In the genomic region with DNA sequence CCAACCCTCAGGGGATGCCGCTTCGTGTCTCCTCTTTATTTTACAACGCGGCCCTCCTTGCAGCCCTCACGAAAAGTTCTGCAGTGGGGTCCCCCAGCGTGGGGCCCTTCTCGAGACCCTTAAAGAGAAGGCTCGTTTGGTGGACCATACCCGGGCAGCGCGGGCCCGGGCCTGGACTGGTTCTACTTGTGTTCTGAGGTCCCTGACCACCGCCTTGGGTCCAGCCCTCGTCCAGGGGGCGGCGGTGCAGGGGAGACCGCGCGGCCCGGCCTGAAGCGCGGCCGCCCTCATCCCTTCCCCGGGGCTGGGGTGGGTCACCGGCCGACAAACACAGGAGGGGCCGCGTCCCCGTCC, we compare ENCODE assay signal across 9 cellular contexts. TPM values are rescaled to one million over a fixed set of nuclear protein-coding genes. Genes with fewer than 3 reads are reported as not detected.
A peak's percentile ranks its signal among the peaks of the same experiment; 100 is the strongest.
DNase-seq lines count a peak whose midpoint lies in the region; ATAC-seq, FAIRE-seq and TF ChIP-seq lines count a peak whose summit lies in the region.
"Had no signal": no experiment of that assay in that cellular context is flagged by ENCODE, and none has a peak within 500 bp of the region (broad histone marks: within the 10 kb centered on the region; RNA-seq: fewer than 3 reads in every experiment).

No MANE protein-coding gene starts in this region.

- H3K9ac ChIP-seq in kidney (ENCODE audit: low read length in 2 of 2), result no peak overlapping the region

- no peak for ATAC-seq in HG02623 (IDR thresholded peaks at IDR 0.05; ENCODE audit: unreplicated experiment)

- intact Hi-C loops in kidney (cut with DNase I), result no loop called here

- TF ChIP-seq CTCF in coronary artery (IDR thresholded peaks at IDR 0.05), result no peak
- TF ChIP-seq CTCF in kidney (IDR thresholded peaks at IDR 0.05; ENCODE audit: borderline replicate concordance, extremely low read depth, insufficient read depth), result no peak

- H3K4me1 ChIP-seq in kidney (ENCODE audit: control insufficient read depth in 1 of 2, insufficient read depth in 1 of 2, low read depth in 1 of 2, low read length in 2 of 2), result peaks cover 0 to 2% of the 10 kb centered on the region in 2 donors
- peaks cover 6 to 9% of the 10 kb centered on the region in 2 donors for H3K4me1 ChIP-seq in small intestine (ENCODE audit: control insufficient read depth in 2 of 2, insufficient read depth in 1 of 2, low read depth in 1 of 2, low read length in 1 of 2)

- H3K36me3 ChIP-seq in H7 (replicated peaks; ENCODE audit: control insufficient read depth, insufficient read depth, low read length) (no peaks in the 10 kb centered on the region), kidney (ENCODE audit: control insufficient read depth in 1 of 2, insufficient read depth in 2 of 2, low read length in 2 of 2) (no peaks in the 10 kb centered on the region), small intestine (ENCODE audit: control insufficient read depth in 2 of 2, insufficient read depth in 2 of 2, low read length in 2 of 2) (no peaks in the 10 kb centered on the region)

- FAIRE-seq in kidney (lab: Jason Lieb, UNC), result no peak
- no peak for FAIRE-seq in small intestine (lab: Jason Lieb, UNC)

- WGBS in small intestine, 3 donors, result 32 to 52% (median 39%) methylated on average over 20 to 29 of the region's 29 CpGs

- peaks cover 16% of the 10 kb centered on the region for H3K27me3 ChIP-seq in H7 (ENCODE audit: control insufficient read depth, insufficient read depth, low read length)
- no peaks in the 10 kb centered on the region for H3K27me3 ChIP-seq in small intestine (ENCODE audit: control insufficient read depth in 2 of 2, insufficient read depth in 2 of 2, low read length in 2 of 2)

- H3K4me3 ChIP-seq in H7 (ENCODE audit: insufficient read depth, low read depth, low read length) (peak overlapping the region; percentile 66), coronary artery (peak overlapping the region; percentile 90), kidney (ENCODE audit: low read length in 2 of 2) (peak overlapping the region; percentile 36 to 70), small intestine (ENCODE audit: low read depth in 1 of 2, low read length in 2 of 2) (peak overlapping the region; percentile 51 to 73)

- DNase-seq in H7 (peak; percentile 53), coronary artery (ENCODE audit: low spot score) (no peak), kidney (peak; percentile 67), small intestine (no peak), epidermal melanocyte (ENCODE audit: insufficient read length, low spot score) (no peak), MV-4-11 (lab: John Stamatoyannopoulos, UW) (no peak), NCI-H1694 treated with DMSO at 0.1 percent for 48 hours (lab: John Stamatoyannopoulos, UW) (no peak)
- DNase-seq: DMS79 had no signal

- H3K9me3 ChIP-seq in kidney (ENCODE audit: control insufficient read depth in 1 of 2, low read length in 2 of 2), result no peaks in the 10 kb centered on the region
- H3K9me3 ChIP-seq in small intestine (ENCODE audit: control insufficient read depth, low read depth), result no peaks in the 10 kb centered on the region

- peak overlapping the region; percentile 66 to 73 for H3K27ac ChIP-seq in coronary artery
- no peak overlapping the region for H3K27ac ChIP-seq in kidney (ENCODE audit: low read depth in 2 of 2, low read length in 2 of 2)
- H3K27ac ChIP-seq in small intestine (ENCODE audit: low read depth in 1 of 2, low read length in 1 of 2), result peak overlapping the region; percentile 37 to 70

RNA-seq across cellular contexts. Expression of a gene that starts 0.4 kb away (rescaled TPM):
- total RNA-seq in H7 (2014; rRNA removed; shearing (Covaris generic)), result 0.17 and 0.74 TPM in 2 replicates
- 9.7 TPM for total RNA-seq in kidney
- polyA plus RNA-seq in kidney (ENCODE audit: insufficient read depth, low read depth, low replicate concordance) (11.0 TPM), small intestine (10 to 100 TPM in 2 of 3 donors, 1 to 10 TPM in 1; 4.9 to 12.3 (median 10.5) TPM)

Comparison
In these comparisons a context has a peak if more than half of its experiments do, and no peak if none do; other contexts are left out.
1. DNase-seq: peak in H7 (single experiment) and kidney (single experiment); none in coronary artery (single experiment), small intestine (single experiment), epidermal melanocyte (single experiment), MV-4-11 (single experiment) and NCI-H1694 treated with DMSO at 0.1 percent for 48 hours (single experiment).
2. H3K27ac ChIP-seq: peak in coronary artery (2 of 2) and small intestine (2 of 2); none in kidney (0 of 2).
3. Peak in every context shown above with its lines, with median percentiles within 50 percentile points of each other: H3K4me3 ChIP-seq.